8 cellular contexts compared by ENCODE assay signal in genomic region chr22:37196539-37197450, GRCh38. TPM values are rescaled to one million over a fixed set of nuclear protein-coding genes. Genes with fewer than 3 reads are reported as not detected.
DNase-seq lines count a peak whose midpoint lies in the region; ATAC-seq, FAIRE-seq and TF ChIP-seq lines count a peak whose summit lies in the region.

No MANE protein-coding gene starts in this region.

- H3K9ac ChIP-seq in endothelial cell of umbilical vein (replicated peaks; ENCODE audit: extremely low read depth, insufficient read depth, low read length): no peak overlapping the region

- no peaks in the 10 kb centered on the region for H3K9me3 ChIP-seq in BE2C
- no peaks in the 10 kb centered on the region for H3K9me3 ChIP-seq in endothelial cell of umbilical vein (replicated peaks; ENCODE audit: control insufficient read depth, insufficient read depth, low read length)

- H3K27me3 ChIP-seq in BE2C (no peaks in the 10 kb centered on the region), endothelial cell of umbilical vein (ENCODE audit: control insufficient read depth in 2 of 2, insufficient read depth in 2 of 2, low read length in 2 of 2) (no peaks in the 10 kb centered on the region)

- DNase-seq in BE2C (peak; percentile 68), M059J (ENCODE audit: low read depth) (peak; percentile 94), endothelial cell of umbilical vein (ENCODE audit: low read depth, low spot score) (peak; percentile 74), myocyte (ENCODE audit: low read depth) (peak; percentile 81), NCI-H2227 treated with DMSO at 0.1 percent for 48 hours (lab: John Stamatoyannopoulos, UW) (no peak), erythroblast (lab: John Stamatoyannopoulos, UW) (no peak)
- no peak for DNase-seq in activated naive CD4-positive, alpha-beta T cell treated with anti-CD3 and anti-CD28 coated beads, Interleukin-2, amount 10 ng/mL, durations not matched to agents 7 days and 5 days

- no peak overlapping the region for H3K4me2 ChIP-seq in endothelial cell of umbilical vein (ENCODE audit: insufficient read depth, low read length)

- no peaks in the 10 kb centered on the region for H3K79me2 ChIP-seq in endothelial cell of umbilical vein (ENCODE audit: control insufficient read depth, insufficient read depth, low read length)

- H2AFZ ChIP-seq in endothelial cell of umbilical vein (ENCODE audit: low read depth, low read length): no peak overlapping the region

- dilution Hi-C loops in endothelial cell of umbilical vein (cut with MboI; ENCODE audit: extremely low pct_ligation_motif_present, low sequenced_read_pairs): no loop called here

- H3K9me3 Mint-ChIP-seq in activated naive CD4-positive, alpha-beta T cell treated with anti-CD3 and anti-CD28 coated beads, Interleukin-2, amount 10 ng/mL, durations not matched to agents 7 days and 5 days: no peaks in the 10 kb centered on the region

- H3K4me3 ChIP-seq in BE2C (ENCODE audit: low read depth, low read length) (no peak overlapping the region), endothelial cell of umbilical vein (replicated peaks in 1 of 3; ENCODE audit: insufficient read depth in 1 of 3, low read depth in 1 of 3, low read length in 3 of 3) (no peak overlapping the region)

- peak; percentile 59 for FAIRE-seq in endothelial cell of umbilical vein (lab: Jason Lieb, UNC)

- H3K4me3 Mint-ChIP-seq in activated naive CD4-positive, alpha-beta T cell treated with anti-CD3 and anti-CD28 coated beads, Interleukin-2, amount 10 ng/mL, durations not matched to agents 7 days and 5 days: no peak overlapping the region

- intact Hi-C loops in endothelial cell of umbilical vein (cut with micrococcal nuclease): no loop called here

- H3K27ac ChIP-seq in endothelial cell of umbilical vein (ENCODE audit: insufficient read depth, low read depth, low read length): peak overlapping the region; percentile 25

- no peak overlapping the region for H3K27ac Mint-ChIP-seq in activated naive CD4-positive, alpha-beta T cell treated with anti-CD3 and anti-CD28 coated beads, Interleukin-2, amount 10 ng/mL, durations not matched to agents 7 days and 5 days

- peaks cover 64% of the 10 kb centered on the region for H3K4me1 Mint-ChIP-seq in activated naive CD4-positive, alpha-beta T cell treated with anti-CD3 and anti-CD28 coated beads, Interleukin-2, amount 10 ng/mL, durations not matched to agents 7 days and 5 days

- no TSS peak for BruUV-seq in endothelial cell of umbilical vein (replicated peaks; lab: Mats Ljungman, UMichigan)

- CTCF ChIA-PET in endothelial cell of umbilical vein (lab: Charles Lee): interaction anchor here (0.6 to 5.1 kb wide), 19 partner anchors 8 to 341 kb away, joined by 3 to 69 read pairs (median 5); partner anchors contain the start of gene C1QTNF6
- CTCF ChIA-PET in activated naive CD4-positive, alpha-beta T cell treated with anti-CD3 and anti-CD28 coated beads, Interleukin-2, amount 10 ng/mL, durations not matched to agents 7 days and 5 days (lab: Charles Lee): interaction anchor here (0.9 to 5.7 kb wide), 18 partner anchors 11 to 151 kb away, joined by 3 to 83 read pairs (median 4); partner anchors contain the start of gene RAC2

- H3K36me3 ChIP-seq in BE2C: no peaks in the 10 kb centered on the region
- H3K36me3 ChIP-seq in endothelial cell of umbilical vein (ENCODE audit: control insufficient read depth in 2 of 2, extremely low read depth in 1 of 2, insufficient read depth in 2 of 2, low read length in 2 of 2): no peaks in the 10 kb centered on the region

- POLR2A ChIA-PET in endothelial cell of umbilical vein (lab: Charles Lee): interaction anchor here (1.1 kb wide), 1 partner anchor 10 kb away, joined by 3 read pairs; no protein-coding TSS in a partner anchor

- TF ChIP-seq CTCF in BE2C (IDR thresholded peaks at IDR 0.05; ENCODE audit: low read depth, low read length): 0 out of 2 replicates have a peak, but pooled peaks have one; percentile 7
- no peak for TF ChIP-seq CTCF in endothelial cell of umbilical vein (IDR thresholded peaks at IDR 0.05; ENCODE audit: extremely low read depth in 1 of 2, insufficient read depth in 1 of 2, low read depth in 1 of 2, low read length in 2 of 2)

- TF ChIP-seq POLR2A in endothelial cell of umbilical vein (IDR thresholded peaks at IDR 0.05; ENCODE audit: low read depth, low read length): no peak
- TF ChIP-seq POLR2A in erythroblast (IDR thresholded peaks at IDR 0.05; ENCODE audit: low read length): no peak

- no peaks in the 10 kb centered on the region for H3K9me1 ChIP-seq in endothelial cell of umbilical vein (replicated peaks; ENCODE audit: control insufficient read depth, extremely low read depth, insufficient read depth, low read length)

- no peak for ATAC-seq in HG03175 (IDR thresholded peaks at IDR 0.05; ENCODE audit: unreplicated experiment)

- H4K20me1 ChIP-seq in endothelial cell of umbilical vein (replicated peaks; ENCODE audit: control insufficient read depth, extremely low read depth, insufficient read depth, low read length): no peaks in the 10 kb centered on the region

- peaks cover 11% of the 10 kb centered on the region for H3K4me1 ChIP-seq in BE2C
- peaks cover 28% of the 10 kb centered on the region for H3K4me1 ChIP-seq in endothelial cell of umbilical vein (ENCODE audit: control insufficient read depth, extremely low read depth, insufficient read depth, low read length)

- H3K36me3 Mint-ChIP-seq in activated naive CD4-positive, alpha-beta T cell treated with anti-CD3 and anti-CD28 coated beads, Interleukin-2, amount 10 ng/mL, durations not matched to agents 7 days and 5 days: peaks cover 4% of the 10 kb centered on the region

- H3K27me3 Mint-ChIP-seq in activated naive CD4-positive, alpha-beta T cell treated with anti-CD3 and anti-CD28 coated beads, Interleukin-2, amount 10 ng/mL, durations not matched to agents 7 days and 5 days: no peaks in the 10 kb centered on the region

TF ChIP-seq in endothelial cell of umbilical vein, 7 proteins besides CTCF, POLR2A, EP300 and RAD21 (continues in another document):
- TF ChIP-seq JUN (IDR thresholded peaks at IDR 0.05; ENCODE audit: borderline replicate concordance, insufficient read depth, insufficient read length, low read depth) (no peak), MYC (IDR thresholded peaks at IDR 0.05; ENCODE audit: low read depth, low read length) (no peak)

RNA-seq across cellular contexts. Expression of gene C1QTNF6, which starts 8.7 kb away (rescaled TPM):
- 9.3 TPM for polyA plus RNA-seq in BE2C (2012; ENCODE audit: insufficient read depth, insufficient read length, low read depth)
- 14.0 and 16.5 TPM in 2 replicates for total RNA-seq in M059J (2014; rRNA removed; shearing (Covaris generic))
- total RNA-seq in endothelial cell of umbilical vein: 27.6 and 31.5 TPM in 2 replicates
- 20.2 and 23.6 TPM in 2 replicates for polyA plus RNA-seq in endothelial cell of umbilical vein
- 13.0 and 13.9 TPM in 2 replicates for polyA plus RNA-seq in endothelial cell of umbilical vein (2011; cell fraction: cytosol; rRNA removed)
- 21.5 and 22.1 TPM in 2 replicates for polyA plus RNA-seq in endothelial cell of umbilical vein (2011; cell fraction: nucleus; rRNA removed)
- 10.6 and 12.3 TPM in 2 replicates for polyA plus RNA-seq in endothelial cell of umbilical vein (2012)
- polyA minus RNA-seq in endothelial cell of umbilical vein: 9.3 and 12.7 TPM in 2 replicates
- 24.2 TPM for polyA minus RNA-seq in endothelial cell of umbilical vein (2011; cell fraction: cytosol; rRNA and poly(A)+ RNA removed)
- polyA minus RNA-seq in endothelial cell of umbilical vein (2011; cell fraction: nucleus; rRNA and poly(A)+ RNA removed): 7.0 and 7.6 TPM in 2 replicates
- total RNA-seq in myocyte: 3.7 and 3.8 TPM in 2 replicates
- 6.5 TPM for polyA plus RNA-seq in myocyte (2012)

RNA-seq across cellular contexts. Expression of gene SSTR3, which starts 15.5 kb away (rescaled TPM):
- 1.7 TPM for polyA plus RNA-seq in BE2C (2012; ENCODE audit: insufficient read depth, insufficient read length, low read depth)
- not detected in 2 replicates for total RNA-seq in M059J (2014; rRNA removed; shearing (Covaris generic))
- total RNA-seq in endothelial cell of umbilical vein (not detected in 2 replicates), myocyte (not detected in 2 replicates)
- polyA plus RNA-seq in endothelial cell of umbilical vein: not detected in 2 replicates
- polyA plus RNA-seq in endothelial cell of umbilical vein (2011; cell fraction: cytosol; rRNA removed): not detected in 2 replicates
- polyA plus RNA-seq in endothelial cell of umbilical vein (2011; cell fraction: nucleus; rRNA removed): not detected in 2 replicates
- not detected in 2 replicates for polyA plus RNA-seq in endothelial cell of umbilical vein (2012)
- not detected in 2 replicates for polyA minus RNA-seq in endothelial cell of umbilical vein
- not detected for polyA minus RNA-seq in endothelial cell of umbilical vein (2011; cell fraction: cytosol; rRNA and poly(A)+ RNA removed)
- polyA minus RNA-seq in endothelial cell of umbilical vein (2011; cell fraction: nucleus; rRNA and poly(A)+ RNA removed): not detected in 2 replicates
- not detected for polyA plus RNA-seq in myocyte (2012)

RNA-seq across cellular contexts. Expression of gene IL2RB, which starts 47.1 kb away (rescaled TPM):
- 1.8 TPM for polyA plus RNA-seq in BE2C (2012; ENCODE audit: insufficient read depth, insufficient read length, low read depth)
- 0.07 and 0.59 TPM in 2 replicates for total RNA-seq in M059J (2014; rRNA removed; shearing (Covaris generic))
- total RNA-seq in endothelial cell of umbilical vein (not detected in 2 replicates), myocyte (not detected in 2 replicates)
- 0.01 and 0.10 TPM in 2 replicates for polyA plus RNA-seq in endothelial cell of umbilical vein
- not detected in 2 replicates for polyA plus RNA-seq in endothelial cell of umbilical vein (2011; cell fraction: cytosol; rRNA removed)
- polyA plus RNA-seq in endothelial cell of umbilical vein (2011; cell fraction: nucleus; rRNA removed): not detected in 2 replicates
- polyA plus RNA-seq in endothelial cell of umbilical vein (2012): not detected in 2 replicates
- polyA minus RNA-seq in endothelial cell of umbilical vein: not detected in 2 replicates
- polyA minus RNA-seq in endothelial cell of umbilical vein (2011; cell fraction: cytosol; rRNA and poly(A)+ RNA removed): not detected
- polyA minus RNA-seq in endothelial cell of umbilical vein (2011; cell fraction: nucleus; rRNA and poly(A)+ RNA removed): not detected in 2 replicates
- polyA plus RNA-seq in myocyte (2012): not detected

RNA-seq across cellular contexts. Expression of gene RAC2, which starts 47.3 kb away (rescaled TPM):
- polyA plus RNA-seq in BE2C (2012; ENCODE audit: insufficient read depth, insufficient read length, low read depth): 9.8 TPM
- 3.7 and 5.0 TPM in 2 replicates for total RNA-seq in M059J (2014; rRNA removed; shearing (Covaris generic))
- total RNA-seq in endothelial cell of umbilical vein (111 and 122 TPM in 2 replicates), myocyte (not detected in 2 replicates)
- 181 and 196 TPM in 2 replicates for polyA plus RNA-seq in endothelial cell of umbilical vein
- polyA plus RNA-seq in endothelial cell of umbilical vein (2011; cell fraction: cytosol; rRNA removed): 128 and 131 TPM in 2 replicates
- polyA plus RNA-seq in endothelial cell of umbilical vein (2011; cell fraction: nucleus; rRNA removed): 62.5 and 70.8 TPM in 2 replicates
- polyA plus RNA-seq in endothelial cell of umbilical vein (2012): 122 and 165 TPM in 2 replicates
- polyA minus RNA-seq in endothelial cell of umbilical vein: 92.2 and 107 TPM in 2 replicates
- polyA minus RNA-seq in endothelial cell of umbilical vein (2011; cell fraction: cytosol; rRNA and poly(A)+ RNA removed): not detected
- polyA minus RNA-seq in endothelial cell of umbilical vein (2011; cell fraction: nucleus; rRNA and poly(A)+ RNA removed): 21.8 and 27.2 TPM in 2 replicates
- not detected for polyA plus RNA-seq in myocyte (2012)

Comparison
In these comparisons a context has a peak if more than half of its experiments do, and no peak if none do; other contexts are left out.
1. DNase-seq: peak in BE2C (single experiment), M059J (single experiment), endothelial cell of umbilical vein (single experiment) and myocyte (single experiment); none in NCI-H2227 treated with DMSO at 0.1 percent for 48 hours (single experiment), erythroblast (0 of 2) and activated naive CD4-positive, alpha-beta T cell treated with anti-CD3 and anti-CD28 coated beads, Interleukin-2, amount 10 ng/mL, durations not matched to agents 7 days and 5 days (single experiment).